22 cellular contexts compared by ENCODE assay signal in genomic region chr9:109555215-109555614, GRCh38. TPM values are rescaled to one million over a fixed set of nuclear protein-coding genes. Genes with fewer than 3 reads are reported as not detected.
A peak's percentile ranks its signal among the peaks of the same experiment; 100 is the strongest.
DNase-seq lines count a peak whose midpoint lies in the region; ATAC-seq and TF ChIP-seq lines count a peak whose summit lies in the region.
"Had no signal": no experiment of that assay in that cellular context is flagged by ENCODE, and none has a peak within 500 bp of the region (broad histone marks: within the 10 kb centered on the region; RNA-seq: fewer than 3 reads in every experiment).

No MANE protein-coding gene starts in this region.

- CTCF ChIA-PET in HEK293 (lab: Yijun Ruan, JAX) = interaction anchor here (0.6 kb wide), 1 partner anchor 348 kb away, joined by 6 read pairs; no protein-coding TSS in a partner anchor

- TF ChIP-seq CTCF in HEK293 (tag by site-specific recombination; IDR thresholded peaks at IDR 0.05) (no peak), RWPE2 (IDR thresholded peaks at IDR 0.05; ENCODE audit: poor library complexity, severe bottlenecking) (no peak), foreskin keratinocyte (conservative IDR thresholded peaks at IDR 0.05) (no peak)

- H3K27me3 ChIP-seq in RWPE2 (ENCODE audit: insufficient read depth, poor library complexity, severe bottlenecking) = no peaks in the 10 kb centered on the region
- no peaks in the 10 kb centered on the region for H3K27me3 ChIP-seq in foreskin keratinocyte
- H3K27me3 ChIP-seq: BLaER1 treated with 17β-estradiol and CSF1 and Interleukin-3, amounts not matched to agents 10 nM and 100 nM; SJSA1 had no signal

- DNase-seq in RWPE2 (ENCODE audit: low spot score) (no peak), foreskin keratinocyte (no peak), NCI-H2196 treated with DMSO at 0.1 percent for 48 hours (lab: John Stamatoyannopoulos, UW; ENCODE audit: unreplicated experiment) (no peak), NCI-H1092 (lab: John Stamatoyannopoulos, UW) (no peak)
- DNase-seq: Calu3; CD8-positive, alpha-beta T cell; GF-D8; Kasumi-1; MM.1S; NCI-H1105; NCI-H2081; NCI-H510A treated with DMSO at 0.1 percent for 48 hours; NCI-H774; OCI-M1; RPMI8226 had no signal

- H3K4me1 ChIP-seq in HEK293 (ENCODE audit: control insufficient read depth, insufficient read depth, low read length) = no peaks in the 10 kb centered on the region
- peaks cover 27% of the 10 kb centered on the region for H3K4me1 ChIP-seq in RWPE2 (ENCODE audit: insufficient read depth, poor library complexity, severe bottlenecking)
- H3K4me1 ChIP-seq in foreskin keratinocyte = peaks cover 40% of the 10 kb centered on the region
- H3K4me1 ChIP-seq: A549, SJSA1 had no signal

- no peak for ATAC-seq in RWPE2 (ENCODE audit: low read depth)
- ATAC-seq in foreskin keratinocyte = no peak
- ATAC-seq in HG02759 (IDR thresholded peaks at IDR 0.05; ENCODE audit: unreplicated experiment) = no peak
- ATAC-seq: A549; CD8-positive, alpha-beta T cell had no signal

- H3K36me3 ChIP-seq in HEK293 (ENCODE audit: control insufficient read depth in 2 of 2, insufficient read depth in 1 of 2, low read length in 2 of 2) (no peaks in the 10 kb centered on the region), RWPE2 (ENCODE audit: low read depth) (no peaks in the 10 kb centered on the region)
- H3K36me3 ChIP-seq: BLaER1 treated with 17β-estradiol and CSF1 and Interleukin-3, amounts not matched to agents 10 nM and 100 nM; SJSA1 had no signal

- H3K9me3 ChIP-seq in HEK293 (ENCODE audit: control insufficient read depth, insufficient read depth, low read depth, low read length) = no peaks in the 10 kb centered on the region
- H3K9me3 ChIP-seq in RWPE2 (ENCODE audit: severe bottlenecking) = no peaks in the 10 kb centered on the region
- H3K9me3 ChIP-seq: A549; BLaER1 treated with 17β-estradiol and CSF1 and Interleukin-3, amounts not matched to agents 10 nM and 100 nM had no signal

- POLR2A ChIA-PET in HEK293 (lab: Yijun Ruan, JAX) = no interaction called here

- no peak overlapping the region for H3K27ac ChIP-seq in HEK293 (ENCODE audit: extremely low read depth, low read depth, low read length)
- peak overlapping the region; percentile 98 for H3K27ac ChIP-seq in RWPE2 (ENCODE audit: poor library complexity, severe bottlenecking)
- peak overlapping the region; percentile 3 for H3K27ac ChIP-seq in foreskin keratinocyte
- peak overlapping the region in 14 of 21 experiments; percentile 21 to 75 (median 61) for H3K27ac ChIP-seq in skin epidermis
- H3K27ac ChIP-seq: A549; BLaER1 treated with 17β-estradiol and CSF1 and Interleukin-3, amounts not matched to agents 10 nM and 100 nM; HL-60; SJSA1 had no signal

- no peak overlapping the region for H3K4me3 ChIP-seq in HEK293 (ENCODE audit: low read depth, low read length)
- H3K4me3 ChIP-seq in RWPE2 (ENCODE audit: severe bottlenecking) = no peak overlapping the region
- H3K4me3 ChIP-seq in skin epidermis = no peak overlapping the region
- H3K4me3 ChIP-seq: A549; BLaER1 treated with 17β-estradiol and CSF1 and Interleukin-3, amounts not matched to agents 10 nM and 100 nM; SJSA1 had no signal

TF ChIP-seq in HEK293, 187 proteins besides CTCF, POLR2A, EP300 and RAD21:
- TF ChIP-seq ZFHX2 (tag by site-specific recombination; conservative IDR thresholded peaks at IDR 0.05) (0 out of 2 replicates have a peak, but pooled peaks have one; percentile 17), ZNF791 (tag by site-specific recombination; IDR thresholded peaks at IDR 0.05) (no peak), GLI2 (tag by site-specific recombination; IDR thresholded peaks at IDR 0.05; ENCODE audit: borderline replicate concordance, low read depth) (no peak), ZNF169 (tag by site-specific recombination; IDR thresholded peaks at IDR 0.05) (no peak), KLF16 (tag by site-specific recombination; IDR thresholded peaks at IDR 0.05) (no peak)
TF ChIP-seq in HEK293: peak in this region for 1.

RNA-seq across cellular contexts. Expression of gene PTPN3, which starts 57.1 kb away (rescaled TPM):
- 14.4 and 19.5 TPM in 2 replicates for total RNA-seq in foreskin keratinocyte
- polyA plus RNA-seq in foreskin keratinocyte = 7.5 and 12.2 TPM in 2 replicates
- total RNA-seq: CD8-positive, alpha-beta T cell had no signal
